8 cellular contexts compared by ENCODE assay signal in genomic region chr10:102776779-102777417, GRCh38. TPM values are rescaled to one million over a fixed set of nuclear protein-coding genes. Genes with fewer than 3 reads are reported as not detected.
DNase-seq lines count a peak whose midpoint lies in the region; ATAC-seq, FAIRE-seq and TF ChIP-seq lines count a peak whose summit lies in the region.

No MANE protein-coding gene starts in this region.

- H3K27ac ChIP-seq in OCI-LY1 (ENCODE audit: low read depth, low read length, poor library complexity, severe bottlenecking): peak overlapping the region; percentile 25
- peak overlapping the region; percentile 99 for H3K27ac ChIP-seq in mesenchymal stem cell (ENCODE audit: low read length, poor library complexity, severe bottlenecking)
- H3K27ac ChIP-seq in thoracic aorta: peak overlapping the region; percentile 99
- no peak overlapping the region for H3K27ac ChIP-seq in CD8-positive, alpha-beta memory T cell (ENCODE audit: low read depth, low read length)

- WGBS in mesenchymal stem cell: 0% methylated on average over 9 of the region's 9 CpGs

- CTCF ChIA-PET in CD8-positive, alpha-beta memory T cell (lab: Charles Lee): no interaction called here

- no peak overlapping the region for H3K4me3 ChIP-seq in OCI-LY1 (ENCODE audit: low read depth, low read length, poor library complexity, severe bottlenecking)
- H3K4me3 ChIP-seq in mesenchymal stem cell (ENCODE audit: insufficient read depth in 1 of 2, low read depth in 1 of 2, low read length in 2 of 2): peak overlapping the region; percentile 28 to 77
- H3K4me3 ChIP-seq in thoracic aorta: peak overlapping the region; percentile 74
- no peak overlapping the region for H3K4me3 ChIP-seq in CD8-positive, alpha-beta memory T cell (ENCODE audit: low read length)

- peaks cover 25% of the 10 kb centered on the region for H3K4me1 ChIP-seq in OCI-LY1 (ENCODE audit: insufficient read depth, low read length, severe bottlenecking)
- H3K4me1 ChIP-seq in mesenchymal stem cell (ENCODE audit: control insufficient read depth, insufficient read depth, low read depth, low read length): peaks cover 45% of the 10 kb centered on the region
- peaks cover 80 to 96% of the 10 kb centered on the region in 2 donors for H3K4me1 ChIP-seq in thoracic aorta (ENCODE audit: control insufficient read depth in 1 of 2, low read depth in 2 of 2)
- H3K4me1 ChIP-seq in CD8-positive, alpha-beta memory T cell (ENCODE audit: insufficient read depth, low read length): peaks cover 39% of the 10 kb centered on the region

- H3K27me3 ChIP-seq in OCI-LY1 (ENCODE audit: insufficient read depth, low read length): no peaks in the 10 kb centered on the region
- H3K27me3 ChIP-seq in mesenchymal stem cell (ENCODE audit: control insufficient read depth in 1 of 2, insufficient read depth in 1 of 2, low read length in 2 of 2): no peaks in the 10 kb centered on the region
- no peaks in the 10 kb centered on the region for H3K27me3 ChIP-seq in thoracic aorta (replicated peaks; ENCODE audit: insufficient read depth)
- no peaks in the 10 kb centered on the region for H3K27me3 ChIP-seq in CD8-positive, alpha-beta memory T cell (ENCODE audit: insufficient read depth, low read length, poor library complexity, severe bottlenecking)

- no peak overlapping the region for H2AFZ ChIP-seq in OCI-LY1 (ENCODE audit: low read length)
- H2AFZ ChIP-seq in mesenchymal stem cell (ENCODE audit: low read depth, low read length): no peak overlapping the region

- peak overlapping the region; percentile 92 for H4K8ac ChIP-seq in mesenchymal stem cell (ENCODE audit: low read length)

- peak; percentile 46 for FAIRE-seq in endometrium (lab: Jason Lieb, UNC)

- peak overlapping the region in 1 of 2 experiments; percentile 73 for H3K23ac ChIP-seq in mesenchymal stem cell (ENCODE audit: low read length in 2 of 2)

- H3K27ac Mint-ChIP-seq in CD8-positive, alpha-beta memory T cell: peak overlapping the region in 1 of 8 donors; percentile 29

- H3K4me2 ChIP-seq in OCI-LY1 (ENCODE audit: low read length) (no peak overlapping the region), mesenchymal stem cell (ENCODE audit: low read length, poor library complexity, severe bottlenecking) (peak overlapping the region; percentile 77)

- no peak overlapping the region for H3K14ac ChIP-seq in mesenchymal stem cell (ENCODE audit: low read length in 2 of 2)

- no peak for TF ChIP-seq CTCF in OCI-LY1 (IDR thresholded peaks at IDR 0.05; ENCODE audit: low read length)
- no peak for TF ChIP-seq CTCF in thoracic aorta (IDR thresholded peaks at IDR 0.05)

- peak; percentile 48 for ATAC-seq in thoracic aorta (ENCODE audit: insufficient number of reproducible peaks, low FRiP score, low read depth)
- no peak for ATAC-seq in HG02840 (IDR thresholded peaks at IDR 0.05; ENCODE audit: low FRiP score, unreplicated experiment)
- ATAC-seq in HG03442 (IDR thresholded peaks at IDR 0.05; ENCODE audit: unreplicated experiment): no peak

- no peak overlapping the region for H4K91ac ChIP-seq in mesenchymal stem cell (ENCODE audit: low read length)

- H3K79me2 ChIP-seq in OCI-LY1 (ENCODE audit: insufficient read depth, low read length): no peaks in the 10 kb centered on the region

- H2BK120ac ChIP-seq in mesenchymal stem cell (ENCODE audit: low read depth, low read length): peak overlapping the region; percentile 93

- H3K9me3 Mint-ChIP-seq in CD8-positive, alpha-beta memory T cell: no peaks in the 10 kb centered on the region

- H3K36me3 Mint-ChIP-seq in CD8-positive, alpha-beta memory T cell: peaks cover 0 to 51% (median 0%) of the 10 kb centered on the region in 3 donors

- peak overlapping the region; percentile 19 to 99 for H2BK12ac ChIP-seq in mesenchymal stem cell (ENCODE audit: low read length in 2 of 2)

- no peaks in the 10 kb centered on the region for H4K20me1 ChIP-seq in OCI-LY1 (ENCODE audit: insufficient read depth, low read length)

- H3F3A ChIP-seq in OCI-LY1 (ENCODE audit: insufficient read depth, low read length): no peaks in the 10 kb centered on the region

- H3K27me3 Mint-ChIP-seq in CD8-positive, alpha-beta memory T cell: no peaks in the 10 kb centered on the region

- peak overlapping the region; percentile 94 for H2BK5ac ChIP-seq in mesenchymal stem cell (ENCODE audit: low read depth, low read length, poor library complexity, severe bottlenecking)

- peak overlapping the region; percentile 95 for H2AK5ac ChIP-seq in mesenchymal stem cell (ENCODE audit: low read length, severe bottlenecking)

- H3K9me2 ChIP-seq in OCI-LY1 (ENCODE audit: low read depth, low read length): no peaks in the 10 kb centered on the region

- peak overlapping the region; percentile 95 to 98 for H3K4ac ChIP-seq in mesenchymal stem cell (ENCODE audit: low read depth in 1 of 2, low read length in 2 of 2)

- peaks cover 54 to 78% (median 68%) of the 10 kb centered on the region in 3 donors for H3K4me1 Mint-ChIP-seq in CD8-positive, alpha-beta memory T cell

- DNase-seq in DMS 273 (lab: John Stamatoyannopoulos, UW; ENCODE audit: unreplicated experiment) (peak; percentile 85), mesenchymal stem cell (peak; percentile 99), thoracic aorta (ENCODE audit: low spot score) (peak; percentile 85)
- DNase-seq in CD8-positive, alpha-beta memory T cell: no peak

- no peak overlapping the region for H3K4me3 Mint-ChIP-seq in CD8-positive, alpha-beta memory T cell

- POLR2A ChIA-PET in CD8-positive, alpha-beta memory T cell (lab: Charles Lee): no interaction called here

- peaks cover 29% of the 10 kb centered on the region for H3K79me1 ChIP-seq in mesenchymal stem cell (replicated peaks; ENCODE audit: low read length, poor library complexity, severe bottlenecking)

- no peaks in the 10 kb centered on the region for H3K9me3 ChIP-seq in OCI-LY1 (ENCODE audit: low read length)
- no peaks in the 10 kb centered on the region for H3K9me3 ChIP-seq in mesenchymal stem cell (ENCODE audit: control insufficient read depth, low read length)
- no peaks in the 10 kb centered on the region for H3K9me3 ChIP-seq in thoracic aorta
- H3K9me3 ChIP-seq in CD8-positive, alpha-beta memory T cell (ENCODE audit: low read length): no peaks in the 10 kb centered on the region

- peak overlapping the region; percentile 76 to 93 for H3K18ac ChIP-seq in mesenchymal stem cell (ENCODE audit: low read depth in 1 of 2, low read length in 2 of 2)

- H3K36me3 ChIP-seq in OCI-LY1 (ENCODE audit: insufficient read depth, low read length) (no peaks in the 10 kb centered on the region), mesenchymal stem cell (ENCODE audit: control insufficient read depth in 1 of 2, insufficient read depth in 2 of 2, low read depth in 1 of 2, low read length in 2 of 2) (peaks cover 0 to 10% of the 10 kb centered on the region in 2 experiments), thoracic aorta (no peaks in the 10 kb centered on the region)
- no peaks in the 10 kb centered on the region for H3K36me3 ChIP-seq in CD8-positive, alpha-beta memory T cell (ENCODE audit: insufficient read depth, low read length)

- peak overlapping the region; percentile 4 for H2BK15ac ChIP-seq in mesenchymal stem cell (ENCODE audit: low read depth, poor library complexity, severe bottlenecking)

- H3K9ac ChIP-seq in OCI-LY1 (ENCODE audit: low read length): no peak overlapping the region
- peak overlapping the region; percentile 92 for H3K9ac ChIP-seq in mesenchymal stem cell (ENCODE audit: low read length)

RNA-seq across cellular contexts. Expression of gene WBP1L, which starts 33.1 kb away (rescaled TPM):
- polyA plus RNA-seq in mesenchymal stem cell (2013, experiment 1 of 2): 59.1 TPM
- 58.7 TPM for polyA plus RNA-seq in mesenchymal stem cell (2013, experiment 2 of 2)
- total RNA-seq in thoracic aorta: 100 to 1,000 TPM; 123 to 268 TPM
- 10 to 100 TPM; 16.0 to 17.8 TPM for total RNA-seq in CD8-positive, alpha-beta memory T cell
- 28.5 TPM for polyA plus RNA-seq in CD8-positive, alpha-beta memory T cell

Comparison
In these comparisons a context has a peak if more than half of its experiments do, and no peak if none do; other contexts are left out.
1. DNase-seq: peak in DMS 273 (single experiment), mesenchymal stem cell (single experiment) and thoracic aorta (single experiment); none in CD8-positive, alpha-beta memory T cell (0 of 5).
2. H3K4me3 ChIP-seq: peak in mesenchymal stem cell (2 of 2) and thoracic aorta (single experiment); none in OCI-LY1 (single experiment) and CD8-positive, alpha-beta memory T cell (single experiment).
3. RNA of gene WBP1L, which starts 33.1 kb away (total RNA-seq): 123 to 268 TPM in thoracic aorta; 16.0 to 17.8 TPM in CD8-positive, alpha-beta memory T cell; every median in the first group is over 4 times any median in the second.